ENCODE assay signal across 9 cellular contexts in the genomic region with DNA sequence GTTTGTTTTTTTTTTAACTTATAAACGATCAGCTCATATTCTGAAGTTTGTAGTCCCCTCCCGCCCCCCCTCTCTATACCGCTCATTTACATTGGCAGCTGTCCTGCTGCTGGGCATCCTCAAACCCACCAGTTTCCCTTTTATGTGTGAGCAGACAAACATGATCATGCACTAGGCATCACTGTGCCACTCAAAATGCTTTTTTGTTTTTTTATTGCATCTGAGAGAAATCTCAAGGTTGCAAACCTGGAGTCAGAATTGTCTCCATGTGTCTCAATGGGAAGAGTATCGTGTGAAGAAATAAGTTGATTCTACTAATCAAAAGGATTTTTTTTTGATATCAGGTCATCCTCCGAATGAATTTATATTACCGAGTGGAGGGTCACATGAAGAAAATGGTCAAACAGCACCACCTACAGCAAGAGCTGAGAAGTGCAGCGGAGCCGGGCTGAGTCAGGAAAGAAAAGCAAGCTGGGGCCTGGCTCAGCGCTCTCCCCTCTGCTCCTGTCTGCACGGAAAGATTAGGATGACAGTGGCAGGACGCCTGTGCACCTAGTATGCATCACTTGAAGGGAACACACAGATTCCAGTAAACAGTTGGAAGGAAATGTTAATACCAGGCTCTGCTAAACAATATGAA. TPM values are rescaled to one million over a fixed set of nuclear protein-coding genes. Genes with fewer than 3 reads are reported as not detected.
DNase-seq lines count a peak whose midpoint lies in the region; ATAC-seq and TF ChIP-seq lines count a peak whose summit lies in the region.
"Not testable (repeated sequence)": the region's sequence is repeated elsewhere in the genome, so short reads cannot be mapped to it uniquely, and the experiment has no call there.
"Had no signal": no experiment of that assay in that cellular context is flagged by ENCODE, and none has a peak within 500 bp of the region (broad histone marks: within the 10 kb centered on the region; RNA-seq: fewer than 3 reads in every experiment).

No MANE protein-coding gene starts in this region.

- H3K27ac Mint-ChIP-seq in activated CD8-positive, alpha-beta T cell treated with anti-CD3 and anti-CD28 coated beads for 36 hours; natural killer cell treated with Interleukin-12 subunit alpha and Interleukin-12 subunit beta and Interleukin-15 and Interleukin-18, amount 100 ng/mL, for 72 hours: not testable (repeated sequence)

- H4K20me1 ChIP-seq in Loucy (ENCODE audit: insufficient read depth, low read length, poor library complexity, severe bottlenecking) = not testable (repeated sequence)

- POLR2A ChIA-PET in activated CD8-positive, alpha-beta T cell treated with anti-CD3 and anti-CD28 coated beads for 36 hours (lab: Charles Lee) = not testable (repeated sequence)

- H3K4me1 Mint-ChIP-seq in activated CD8-positive, alpha-beta T cell treated with anti-CD3 and anti-CD28 coated beads for 36 hours (ENCODE audit: low read depth); natural killer cell treated with Interleukin-12 subunit alpha and Interleukin-12 subunit beta and Interleukin-15 and Interleukin-18, amount 100 ng/mL, for 72 hours (ENCODE audit: low read depth in 2 of 2): not testable (repeated sequence)

- intact Hi-C loops in activated CD8-positive, alpha-beta T cell treated with anti-CD3 and anti-CD28 coated beads for 36 hours (cut with micrococcal nuclease); Right ventricle myocardium inferior (cut with DNase I): not testable (repeated sequence)

- not testable (repeated sequence) for H3K27me3 ChIP-seq in Loucy (ENCODE audit: insufficient read depth, low read length, poor library complexity, severe bottlenecking)

- H3K9me3 ChIP-seq in Loucy (ENCODE audit: insufficient read depth, low read depth, low read length) = not testable (repeated sequence)

- H3K36me3 ChIP-seq in Loucy (ENCODE audit: insufficient read depth, low read length) = not testable (repeated sequence)

- H3K79me2 ChIP-seq in Loucy (ENCODE audit: insufficient read depth, low read length) = not testable (repeated sequence)

- H3K27ac ChIP-seq in 22Rv1 = not testable (repeated sequence)

- not testable (repeated sequence) for H3K4me1 ChIP-seq in Loucy (ENCODE audit: insufficient read depth, low read length, poor library complexity, severe bottlenecking)

- DNase-seq in activated CD8-positive, alpha-beta T cell treated with anti-CD3 and anti-CD28 coated beads for 36 hours; Right ventricle myocardium inferior (ENCODE audit: missing footprints); natural killer cell treated with Interleukin-12 subunit alpha and Interleukin-12 subunit beta and Interleukin-15 and Interleukin-18, amount 100 ng/mL, for 72 hours (ENCODE audit: low spot score): not testable (repeated sequence)

- H3K4me3 ChIP-seq in Loucy (ENCODE audit: low read length, poor library complexity, severe bottlenecking) = peak overlapping the region; percentile 57

- ATAC-seq in GM18873 (IDR thresholded peaks at IDR 0.05; ENCODE audit: low FRiP score, unreplicated experiment) (peak; percentile 62), GM21529 (IDR thresholded peaks at IDR 0.05; ENCODE audit: unreplicated experiment) (peak; percentile 83), HG02981 (IDR thresholded peaks at IDR 0.05; ENCODE audit: unreplicated experiment) (peak; percentile 86), Right ventricle myocardium inferior (peak; percentile 87)
- peak; percentile 99 for ATAC-seq in activated CD8-positive, alpha-beta T cell treated with anti-CD3 and anti-CD28 coated beads for 36 hours
- ATAC-seq in natural killer cell treated with Interleukin-12 subunit alpha and Interleukin-12 subunit beta and Interleukin-15 and Interleukin-18, amount 100 ng/mL, for 72 hours = peak; percentile 78 to 81

- not testable (repeated sequence) for H2AFZ ChIP-seq in Loucy (ENCODE audit: low read length)

- not testable (repeated sequence) for H3F3A ChIP-seq in Loucy (ENCODE audit: low read depth)

- H3K4me2 ChIP-seq in Loucy (ENCODE audit: low read depth, low read length, poor library complexity, severe bottlenecking) = peak overlapping the region; percentile 56

- peak; percentile 42 for TF ChIP-seq CTCF in 22Rv1 (IDR thresholded peaks at IDR 0.05)
- TF ChIP-seq CTCF in Loucy (conservative IDR thresholded peaks at IDR 0.05; ENCODE audit: low read length); activated CD8-positive, alpha-beta T cell treated with anti-CD3 and anti-CD28 coated beads for 36 hours (IDR thresholded peaks at IDR 0.05): not testable (repeated sequence)

- not testable (repeated sequence) for H3K9ac ChIP-seq in Loucy (ENCODE audit: low read depth, low read length, poor library complexity, severe bottlenecking)

- CTCF ChIA-PET in activated CD8-positive, alpha-beta T cell treated with anti-CD3 and anti-CD28 coated beads for 36 hours (lab: Charles Lee) = not testable (repeated sequence)

- not testable (repeated sequence) for H3K36me3 Mint-ChIP-seq in activated CD8-positive, alpha-beta T cell treated with anti-CD3 and anti-CD28 coated beads for 36 hours (ENCODE audit: low read depth); natural killer cell treated with Interleukin-12 subunit alpha and Interleukin-12 subunit beta and Interleukin-15 and Interleukin-18, amount 100 ng/mL, for 72 hours

- H3K4me3 Mint-ChIP-seq in activated CD8-positive, alpha-beta T cell treated with anti-CD3 and anti-CD28 coated beads for 36 hours; natural killer cell treated with Interleukin-12 subunit alpha and Interleukin-12 subunit beta and Interleukin-15 and Interleukin-18, amount 100 ng/mL, for 72 hours: not testable (repeated sequence)

- H3K9me2 ChIP-seq in Loucy (replicated peaks; ENCODE audit: low read depth, low read length) = not testable (repeated sequence)

- not testable (repeated sequence) for H3K27me3 Mint-ChIP-seq in activated CD8-positive, alpha-beta T cell treated with anti-CD3 and anti-CD28 coated beads for 36 hours; natural killer cell treated with Interleukin-12 subunit alpha and Interleukin-12 subunit beta and Interleukin-15 and Interleukin-18, amount 100 ng/mL, for 72 hours

- not testable (repeated sequence) for H3K9me3 Mint-ChIP-seq in activated CD8-positive, alpha-beta T cell treated with anti-CD3 and anti-CD28 coated beads for 36 hours; natural killer cell treated with Interleukin-12 subunit alpha and Interleukin-12 subunit beta and Interleukin-15 and Interleukin-18, amount 100 ng/mL, for 72 hours

RNA-seq across cellular contexts. Expression of gene FOXD4, which starts 29.7 kb away (rescaled TPM):
- not detected for total RNA-seq in activated CD8-positive, alpha-beta T cell treated with anti-CD3 and anti-CD28 coated beads for 36 hours
- not detected for total RNA-seq in Right ventricle myocardium inferior
- total RNA-seq in natural killer cell treated with Interleukin-12 subunit alpha and Interleukin-12 subunit beta and Interleukin-15 and Interleukin-18, amount 100 ng/mL, for 72 hours = under 1 TPM; 0.21 to 0.22 TPM
- total RNA-seq: suprapubic skin had no signal

RNA-seq across cellular contexts. Expression of gene WASHC1, which starts 59.3 kb away (rescaled TPM):
- 10 to 100 TPM; 18.0 to 20.3 TPM for total RNA-seq in activated CD8-positive, alpha-beta T cell treated with anti-CD3 and anti-CD28 coated beads for 36 hours
- total RNA-seq in Right ventricle myocardium inferior = 13.4 TPM
- total RNA-seq in natural killer cell treated with Interleukin-12 subunit alpha and Interleukin-12 subunit beta and Interleukin-15 and Interleukin-18, amount 100 ng/mL, for 72 hours = 10 to 100 TPM; 12.4 to 17.5 TPM
